In the genomic region with DNA sequence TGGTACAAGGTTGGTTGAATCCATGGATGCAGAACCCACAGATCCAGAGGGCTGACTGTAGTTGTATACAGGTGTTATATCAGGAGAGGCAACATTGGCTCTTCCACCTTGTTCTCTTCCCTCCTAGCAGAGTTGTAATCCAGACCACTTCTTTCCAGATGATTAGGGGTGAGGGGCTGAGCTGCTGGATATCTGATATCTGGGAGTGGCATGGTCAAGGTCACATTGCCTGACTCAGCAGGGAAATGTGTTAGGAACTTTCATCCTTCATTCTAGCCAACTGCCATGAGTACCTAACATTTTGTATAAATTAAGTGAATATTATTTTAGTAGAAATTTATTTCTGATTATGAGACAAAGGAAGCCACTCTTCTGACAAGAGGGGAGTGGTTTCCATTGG, we compare ENCODE assay signal across 25 cellular contexts.
"Had no signal": no experiment of that assay in that cellular context is flagged by ENCODE, and none has a peak within 500 bp of the region (broad histone marks: within the 10 kb centered on the region; RNA-seq: fewer than 3 reads in every experiment).

No MANE protein-coding gene starts in this region.

- H3K27me3 ChIP-seq: esophagus squamous epithelium, gastrocnemius medialis, heart left ventricle, upper lobe of left lung had no signal

- DNase-seq: activated CD4-positive, alpha-beta T cell treated with anti-CD3 and anti-CD28 coated beads for 1 hour; activated naive CD8-positive, alpha-beta T cell treated with anti-CD3 and anti-CD28 coated beads for 36 hours; activated T-cell treated with anti-CD3 and anti-CD28 coated beads, Interleukin-2, amount 50 U/mL, for 24 hours; central memory CD4-positive, alpha-beta T cell; dorsolateral prefrontal cortex; effector memory CD8-positive, alpha-beta T cell; esophagus squamous epithelium; gastrocnemius medialis; heart left ventricle; left colon; lower lobe of right lung; naive thymus-derived CD4-positive, alpha-beta T cell; occipital lobe; posterior cingulate gyrus; stimulated activated CD4-positive, alpha-beta T cell treated with anti-CD3 and anti-CD28 coated beads, Interleukin-4, amount 100 ng/mL, for 1 hour; stimulated activated naive CD4-positive, alpha-beta T cell treated with Interleukin-2 at 50 U/mL for 16 hours; T-cell; upper lobe of left lung; WERI-Rb-1 had no signal

- FAIRE-seq: astrocyte, colon, keratinocyte had no signal

- H3K9me3 ChIP-seq: esophagus squamous epithelium, gastrocnemius medialis, heart left ventricle, lower lobe of right lung, thoracic aorta, upper lobe of left lung had no signal

- ATAC-seq: activated T-helper 17 cell treated with anti-CD3 and anti-CD28 coated beads, Interleukin-2, amount 50 U/mL, for 72 hours; effector memory CD8-positive, alpha-beta T cell; gastrocnemius medialis; heart left ventricle; left colon; naive thymus-derived CD4-positive, alpha-beta T cell; sciatic nerve; T-cell had no signal

- H3K4me3 ChIP-seq: esophagus squamous epithelium, gastrocnemius medialis, heart left ventricle, lower lobe of right lung, thoracic aorta, upper lobe of left lung had no signal

- H3K27ac ChIP-seq: esophagus squamous epithelium, gastrocnemius medialis, heart left ventricle, thoracic aorta, WERI-Rb-1 had no signal

- H3K36me3 ChIP-seq: esophagus squamous epithelium, gastrocnemius medialis, thoracic aorta, upper lobe of left lung had no signal
